ENCODE assay signal across 23 cellular contexts in the genomic region with DNA sequence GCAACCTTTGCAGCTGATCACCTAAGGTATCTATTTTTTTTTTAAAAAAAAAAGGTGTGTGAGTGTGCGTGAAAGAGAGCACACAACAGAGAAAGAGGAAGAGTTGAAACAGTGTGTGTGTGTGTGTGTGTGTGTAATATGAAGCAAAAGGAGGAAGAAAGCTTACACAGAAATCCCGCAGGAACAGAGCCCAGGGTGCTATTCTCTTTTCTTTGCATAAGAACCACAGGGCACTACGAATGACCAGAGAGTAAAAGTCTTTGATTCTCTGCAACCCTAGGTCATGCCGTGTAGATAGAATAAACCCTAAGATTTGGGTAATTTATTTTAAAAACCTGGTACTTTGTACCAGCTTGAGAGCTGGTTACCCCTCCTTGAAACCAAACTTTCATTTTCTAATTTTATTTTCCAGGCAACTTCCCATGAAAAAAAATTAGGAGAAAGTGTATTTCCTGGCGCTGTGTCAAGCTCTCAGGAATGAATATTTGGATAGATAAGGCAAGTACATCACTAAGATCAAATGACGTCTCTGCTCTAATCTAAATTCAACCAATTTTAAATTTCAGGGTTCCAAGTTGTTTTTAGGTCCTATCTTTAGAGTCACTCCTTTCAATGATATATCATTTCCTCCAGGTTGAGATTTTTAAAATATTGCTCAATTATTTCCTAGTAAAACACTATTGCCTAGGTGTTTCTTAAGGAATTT. TPM values are rescaled to one million over a fixed set of nuclear protein-coding genes. Genes with fewer than 3 reads are reported as not detected.
A peak's percentile ranks its signal among the peaks of the same experiment; 100 is the strongest.
DNase-seq lines count a peak whose midpoint lies in the region; ATAC-seq and TF ChIP-seq lines count a peak whose summit lies in the region.
"Had no signal": no experiment of that assay in that cellular context is flagged by ENCODE, and none has a peak within 500 bp of the region (broad histone marks: within the 10 kb centered on the region; RNA-seq: fewer than 3 reads in every experiment).

No MANE protein-coding gene starts in this region.

- H3K9me3 ChIP-seq in HUES48 (ENCODE audit: control insufficient read depth, insufficient read depth, low read length) (no peaks in the 10 kb centered on the region), thoracic aorta (no peaks in the 10 kb centered on the region)
- H3K9me3 ChIP-seq: ovary, upper lobe of left lung had no signal

- H3K4me3 ChIP-seq in HUES48 (ENCODE audit: low read depth, low read length) (no peak overlapping the region), NB4 (ENCODE audit: low read depth, low read length) (no peak overlapping the region), coronary artery (peak overlapping the region; percentile 54), thoracic aorta (peak overlapping the region; percentile 24)
- H3K4me3 ChIP-seq: ovary, upper lobe of left lung had no signal

- no peak for TF ChIP-seq POLR2A in NB4 (IDR thresholded peaks at IDR 0.05; ENCODE audit: extremely low read depth, insufficient read length)

- no peak overlapping the region for H3K9ac ChIP-seq in HUES48 (ENCODE audit: low read depth, low read length)

- H3K4me1 ChIP-seq in HUES48 (ENCODE audit: control insufficient read depth, insufficient read depth, low read length) (peaks cover 11% of the 10 kb centered on the region), thoracic aorta (ENCODE audit: control insufficient read depth in 1 of 2, low read depth in 2 of 2) (peaks cover 21 to 44% of the 10 kb centered on the region in 2 donors)

- TF ChIP-seq CTCF in NB4 (IDR thresholded peaks at IDR 0.05; ENCODE audit: low read depth, low read length) (no peak), coronary artery (IDR thresholded peaks at IDR 0.05) (no peak), thoracic aorta (IDR thresholded peaks at IDR 0.05) (no peak)

- no peaks in the 10 kb centered on the region for H3K27me3 ChIP-seq in HUES48 (ENCODE audit: control insufficient read depth, insufficient read depth, low read length)
- H3K27me3 ChIP-seq in thoracic aorta (replicated peaks; ENCODE audit: insufficient read depth): no peaks in the 10 kb centered on the region
- H3K27me3 ChIP-seq: ovary, upper lobe of left lung had no signal

- no peak for ATAC-seq in thoracic aorta (ENCODE audit: insufficient number of reproducible peaks, low FRiP score, low read depth)
- ATAC-seq in GM21447 (IDR thresholded peaks at IDR 0.05; ENCODE audit: unreplicated experiment): no peak
- no peak for ATAC-seq in HG02623 (IDR thresholded peaks at IDR 0.05; ENCODE audit: unreplicated experiment)
- ATAC-seq in HG03571 (IDR thresholded peaks at IDR 0.05; ENCODE audit: unreplicated experiment): no peak
- ATAC-seq: activated naive CD8-positive, alpha-beta T cell treated with anti-CD3 and anti-CD28 coated beads, Interleukin-2, amount 50 U/mL, for 24 hours; activated T-cell treated with anti-CD3 and anti-CD28 coated beads, Interleukin-2, amount 50 U/mL, for 4 hours; naive thymus-derived CD8-positive, alpha-beta T cell had no signal

- no peaks in the 10 kb centered on the region for H3K36me3 ChIP-seq in HUES48 (ENCODE audit: control insufficient read depth, insufficient read depth, low read length)
- no peaks in the 10 kb centered on the region for H3K36me3 ChIP-seq in thoracic aorta
- H3K36me3 ChIP-seq: ovary, upper lobe of left lung had no signal

- H3K27ac ChIP-seq in HUES48 (ENCODE audit: low read depth, low read length) (peak overlapping the region; percentile 4), coronary artery (peak overlapping the region; percentile 58 to 79), thoracic aorta (peak overlapping the region; percentile 59 to 72)
- H3K27ac ChIP-seq: epithelial cell of prostate, ovary, upper lobe of left lung had no signal

- DNase-seq in NB4 (ENCODE audit: low read depth) (peak; percentile 11), coronary artery (ENCODE audit: low spot score) (no peak), thoracic aorta (ENCODE audit: low spot score) (no peak)
- DNase-seq: activated B cell treated with CpG ODN at 0.5 μM for 24 hours; activated CD4-positive, alpha-beta T cell treated with anti-CD3 and anti-CD28 coated beads, Interleukin-2, amount 50 U/mL, for 1 hour; activated naive CD8-positive, alpha-beta T cell treated with anti-CD3 and anti-CD28 coated beads, Interleukin-2, amount 50 U/mL, for 24 hours; activated T-cell treated with anti-CD3 and anti-CD28 coated beads, Interleukin-2, amount 50 U/mL, for 4 hours; CD4-positive, CD25-positive, alpha-beta regulatory T cell; HFFc6; naive thymus-derived CD8-positive, alpha-beta T cell; NCI-H1417 treated with DMSO at 0.1 percent for 48 hours; NCI-H2081; NCI-H345; NCI-H82; ovary; small intestine; T1000; upper lobe of left lung had no signal

RNA-seq across cellular contexts. Expression of a gene that starts 47.9 kb away (rescaled TPM):
- total RNA-seq in thoracic aorta: 100 to 1,000 TPM in 1 of 2 donors, 10 to 100 TPM in 1; 83.3 to 130 TPM
- total RNA-seq: activated B cell treated with CpG ODN at 0.5 μM for 24 hours; CD4-positive, CD25-positive, alpha-beta regulatory T cell; naive thymus-derived CD8-positive, alpha-beta T cell had no signal

Comparison
In these comparisons a context has a peak if more than half of its experiments do, and no peak if none do; other contexts are left out.
1. H3K27ac ChIP-seq: peak in every context shown above with its lines; median percentile 68 in coronary artery; 66 in thoracic aorta; 4 in HUES48.
2. H3K4me3 ChIP-seq: peak in coronary artery (single experiment) and thoracic aorta (single experiment); none in HUES48 (single experiment) and NB4 (single experiment).